ENCODE assay signal across 37 cellular contexts in the genomic region with DNA sequence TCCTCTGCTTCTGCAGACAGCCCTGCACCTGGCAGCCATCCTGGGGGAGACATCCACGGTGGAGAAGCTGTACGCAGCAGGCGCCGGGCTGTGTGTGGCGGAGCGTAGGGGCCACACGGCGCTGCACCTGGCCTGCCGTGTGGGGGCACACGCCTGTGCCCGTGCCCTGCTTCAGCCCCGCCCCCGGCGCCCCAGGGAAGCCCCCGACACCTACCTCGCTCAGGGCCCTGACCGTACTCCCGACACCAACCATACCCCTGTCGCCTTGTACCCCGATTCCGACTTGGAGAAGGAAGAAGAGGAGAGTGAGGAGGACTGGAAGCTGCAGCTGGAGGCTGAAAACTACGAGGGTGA. TPM values are rescaled to one million over a fixed set of nuclear protein-coding genes. Genes with fewer than 3 reads are reported as not detected.
"Had no signal": no experiment of that assay in that cellular context is flagged by ENCODE, and none has a peak within 500 bp of the region (broad histone marks: within the 10 kb centered on the region; RNA-seq: fewer than 3 reads in every experiment).

No MANE protein-coding gene starts in this region.

- H3K27me3 ChIP-seq: body of pancreas, MG63 had no signal

- H3K9me3 ChIP-seq: body of pancreas had no signal

- H3K4me3 Mint-ChIP-seq: activated CD4-positive, alpha-beta memory T cell treated with anti-CD3 and anti-CD28 coated beads, Interleukin-2, amount 10 ng/mL, durations not matched to agents 7 days and 5 days; activated CD8-positive, alpha-beta memory T cell treated with anti-CD3 and anti-CD28 coated beads, Interleukin-2, amount 10 ng/mL, durations not matched to agents 7 days and 5 days; activated naive CD4-positive, alpha-beta T cell treated with anti-CD3 and anti-CD28 coated beads, Interleukin-2, amount 10 ng/mL, durations not matched to agents 7 days and 5 days; activated naive CD8-positive, alpha-beta T cell treated with anti-CD3 and anti-CD28 coated beads for 36 hours had no signal

- ATAC-seq: activated CD8-positive, alpha-beta memory T cell treated with anti-CD3 and anti-CD28 coated beads, Interleukin-2, amount 10 ng/mL, durations not matched to agents 7 days and 5 days; body of pancreas; Right ventricle myocardium inferior had no signal

- H3K4me3 ChIP-seq: body of pancreas, MG63, PC-9 had no signal

- H3K27ac ChIP-seq: body of pancreas, PC-9, RWPE1, WERI-Rb-1 had no signal

- H3K4me2 ChIP-seq: PC-9 had no signal

- FAIRE-seq: astrocyte, bronchial epithelial cell, RCC 7860 had no signal

- H2AFZ ChIP-seq: PC-9 had no signal

- H3K27ac Mint-ChIP-seq: activated CD4-positive, alpha-beta memory T cell treated with anti-CD3 and anti-CD28 coated beads, Interleukin-2, amount 10 ng/mL, durations not matched to agents 7 days and 5 days; activated CD8-positive, alpha-beta memory T cell treated with anti-CD3 and anti-CD28 coated beads, Interleukin-2, amount 10 ng/mL, durations not matched to agents 7 days and 5 days; activated naive CD4-positive, alpha-beta T cell treated with anti-CD3 and anti-CD28 coated beads, Interleukin-2, amount 10 ng/mL, durations not matched to agents 7 days and 5 days; activated naive CD8-positive, alpha-beta T cell treated with anti-CD3 and anti-CD28 coated beads for 36 hours had no signal

- H3K27me3 Mint-ChIP-seq: activated CD4-positive, alpha-beta memory T cell treated with anti-CD3 and anti-CD28 coated beads, Interleukin-2, amount 10 ng/mL, durations not matched to agents 7 days and 5 days; activated CD8-positive, alpha-beta memory T cell treated with anti-CD3 and anti-CD28 coated beads, Interleukin-2, amount 10 ng/mL, durations not matched to agents 7 days and 5 days; activated naive CD4-positive, alpha-beta T cell treated with anti-CD3 and anti-CD28 coated beads, Interleukin-2, amount 10 ng/mL, durations not matched to agents 7 days and 5 days; activated naive CD8-positive, alpha-beta T cell treated with anti-CD3 and anti-CD28 coated beads for 36 hours had no signal

- DNase-seq: activated CD4-positive, alpha-beta memory T cell treated with anti-CD3 and anti-CD28 coated beads, Interleukin-2, amount 10 ng/mL, durations not matched to agents 7 days and 5 days; activated CD4-positive, alpha-beta T cell treated with anti-CD3 and anti-CD28 coated beads for 1 hour; activated CD4-positive, alpha-beta T cell treated with anti-CD3 and anti-CD28 coated beads for 48 hours; activated CD4-positive, CD25-positive, alpha-beta regulatory T cell; activated CD8-positive, alpha-beta memory T cell treated with anti-CD3 and anti-CD28 coated beads for 24 hours; activated CD8-positive, alpha-beta memory T cell treated with anti-CD3 and anti-CD28 coated beads, Interleukin-2, amount 10 ng/mL, durations not matched to agents 7 days and 5 days; activated CD8-positive, alpha-beta memory T cell treated with anti-CD3 and anti-CD28 coated beads, Interleukin-2, amount 50 U/mL, for 48 hours; activated effector memory CD4-positive, alpha-beta T cell treated with Interleukin-2 at 50 U/mL for 16 hours; activated naive CD4-positive, alpha-beta T cell treated with anti-CD3 and anti-CD28 coated beads, Interleukin-2, amount 10 ng/mL, durations not matched to agents 7 days and 5 days; activated naive CD8-positive, alpha-beta T cell treated with anti-CD3 and anti-CD28 coated beads for 36 hours; activated T-cell treated with anti-CD3 and anti-CD28 coated beads, Interleukin-2, amount 50 U/mL, for 48 hours; amygdala; body of pancreas; caudate nucleus; Karpas-422; KBM-7; MG63; NCI-H1048; NCI-H1105 treated with DMSO at 0.1 percent for 48 hours; NCI-H1436; NCI-H1694; NCI-H1930; NCI-H345; NCI-H524 treated with DMSO at 0.1 percent for 48 hours; NCI-H748 treated with DMSO at 0.1 percent for 48 hours; NK-92 treated with Interleukin-12 subunit alpha and Interleukin-12 subunit beta, amount 100 ng/mL, for 24 hours; PC-9; SW 1271; T-helper 1 cell; T-helper 2 cell; T1000; WERI-Rb-1 had no signal

RNA-seq across cellular contexts. Expression of gene CCER2, which starts 6.8 kb away (rescaled TPM):
- total RNA-seq: body of pancreas, bronchial epithelial cell, Right ventricle myocardium inferior had no signal
